Comparison of ENCODE assay signal across 13 cellular contexts in genomic region chr7:94741179-94741578, GRCh38.
"Had no signal": no experiment of that assay in that cellular context is flagged by ENCODE, and none has a peak within 500 bp of the region (broad histone marks: within the 10 kb centered on the region; RNA-seq: fewer than 3 reads in every experiment).

No MANE protein-coding gene starts in this region.

- H3K9me3 ChIP-seq: left ventricle myocardium inferior, mucosa of descending colon, pancreas had no signal

- H3K4me1 ChIP-seq: left ventricle myocardium inferior, pancreas had no signal

- H3K4me3 ChIP-seq: hepatocyte, left ventricle myocardium inferior, mucosa of descending colon, pancreas had no signal

- H3K27me3 ChIP-seq: hepatocyte, pancreas had no signal

- H3K36me3 ChIP-seq: left ventricle myocardium inferior, pancreas had no signal

- H3K27ac ChIP-seq: hepatocyte, left ventricle myocardium inferior, pancreas had no signal

- ATAC-seq: activated CD4-positive, CD25-positive, alpha-beta regulatory T cell treated with anti-CD3 and anti-CD28 coated beads, Interleukin-2, amount 50 U/mL, for 24 hours; activated naive CD8-positive, alpha-beta T cell treated with anti-CD3 and anti-CD28 coated beads, Interleukin-2, amount 50 U/mL, for 24 hours; mucosa of descending colon; naive thymus-derived CD4-positive, alpha-beta T cell; pancreas; stimulated activated memory B cell treated with anti-CD40 and anti-IgM and Interleukin-4, amounts not matched to agents 10 μg/mL and 1 μg/mL and 100 μg/mL, for 72 hours had no signal

- DNase-seq: activated CD4-positive, alpha-beta T cell treated with anti-CD3 and anti-CD28 coated beads, Interleukin-2, amount 50 U/mL, for 1 hour; activated naive CD4-positive, alpha-beta T cell treated with anti-CD3 and anti-CD28 coated beads for 36 hours; activated naive CD8-positive, alpha-beta T cell treated with anti-CD3 and anti-CD28 coated beads, Interleukin-2, amount 50 U/mL, for 24 hours; activated T-cell treated with anti-CD3 and anti-CD28 coated beads for 4 hours; kidney; left ventricle myocardium inferior; mucosa of descending colon; naive thymus-derived CD4-positive, alpha-beta T cell; pancreas; stimulated activated CD4-positive, alpha-beta T cell treated with anti-CD3 and anti-CD28 coated beads, Interleukin-12 subunit alpha, Interleukin-12 subunit beta, amount 100 ng/mL, for 4 hours had no signal
